26 cellular contexts compared by ENCODE assay signal in the genomic region with DNA sequence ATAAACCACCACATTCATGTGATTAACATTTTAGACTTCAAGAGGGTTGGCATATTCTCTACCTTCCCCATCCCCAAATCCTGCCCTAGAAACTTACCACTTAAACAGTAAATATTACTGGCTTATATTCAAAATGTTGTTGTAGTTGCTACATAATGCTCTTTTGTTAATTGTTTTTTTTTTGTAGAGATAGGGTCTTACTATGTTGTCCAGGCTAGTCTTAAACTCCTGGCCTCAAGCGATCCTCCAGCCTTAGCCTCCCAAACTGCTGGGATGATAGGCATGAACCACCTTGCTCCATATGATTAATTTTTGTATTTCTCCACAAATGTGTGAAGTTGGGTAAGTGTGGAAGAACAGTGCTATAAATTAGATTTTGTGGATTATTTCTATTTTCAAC. TPM values are rescaled to one million over a fixed set of nuclear protein-coding genes. Genes with fewer than 3 reads are reported as not detected.
A peak's percentile ranks its signal among the peaks of the same experiment; 100 is the strongest.
DNase-seq lines count a peak whose midpoint lies in the region; ATAC-seq and TF ChIP-seq lines count a peak whose summit lies in the region.
"Had no signal": no experiment of that assay in that cellular context is flagged by ENCODE, and none has a peak within 500 bp of the region (broad histone marks: within the 10 kb centered on the region; RNA-seq: fewer than 3 reads in every experiment).

No MANE protein-coding gene starts in this region.

- no peak overlapping the region for H3K4me3 Mint-ChIP-seq in T-helper 2 cell treated with Interferon-gamma antibody and Interleukin-4, amounts not matched to agents 5 μg/mL and 100 μg/mL, for 36 hours
- H3K4me3 Mint-ChIP-seq: activated T-cell treated with anti-CD3 and anti-CD28 coated beads, Interleukin-2, amount 50 U/mL, for 72 hours; central memory CD8-positive, alpha-beta T cell; immature natural killer cell; natural killer cell treated with Interleukin-12 subunit alpha and Interleukin-12 subunit beta and Interleukin-15 and Interleukin-18, amount 100 ng/mL, for 72 hours; T-helper 17 cell had no signal

- H3K9me3 ChIP-seq in body of pancreas = no peaks in the 10 kb centered on the region
- no peaks in the 10 kb centered on the region for H3K9me3 ChIP-seq in esophagus squamous epithelium
- H3K9me3 ChIP-seq in psoas muscle = no peaks in the 10 kb centered on the region
- H3K9me3 ChIP-seq in tibial nerve = no peaks in the 10 kb centered on the region
- H3K9me3 ChIP-seq: left lung had no signal

- H3K27me3 ChIP-seq in body of pancreas (no peaks in the 10 kb centered on the region), esophagus squamous epithelium (no peaks in the 10 kb centered on the region), psoas muscle (ENCODE audit: insufficient read depth in 3 of 3, low read length in 2 of 3) (no peaks in the 10 kb centered on the region), tibial nerve (no peaks in the 10 kb centered on the region)
- H3K27me3 ChIP-seq: hepatocyte, left lung had no signal

- peak in 1 of 2 donors; percentile 43 for TF ChIP-seq EP300 in tibial nerve (IDR thresholded peaks at IDR 0.05)

- no peaks in the 10 kb centered on the region for H3K4me1 Mint-ChIP-seq in T-helper 2 cell treated with Interferon-gamma antibody and Interleukin-4, amounts not matched to agents 5 μg/mL and 100 μg/mL, for 36 hours (ENCODE audit: low read depth)
- H3K4me1 Mint-ChIP-seq: central memory CD8-positive, alpha-beta T cell; immature natural killer cell; T-helper 17 cell had no signal

- TF ChIP-seq POLR2A in body of pancreas (IDR thresholded peaks at IDR 0.05) (no peak), esophagus squamous epithelium (IDR thresholded peaks at IDR 0.05) (no peak), tibial nerve (IDR thresholded peaks at IDR 0.05) (no peak)

- intact Hi-C loops in body of pancreas (cut with DNase I) (loop anchor here (10.0 kb wide), 2 partner anchors 55 to 85 kb away; no protein-coding TSS in a partner anchor), esophagus squamous epithelium (cut with DNase I) (no loop called here), psoas muscle (cut with DNase I) (no loop called here)

- peaks cover 15 to 36% of the 10 kb centered on the region in 2 donors for H3K36me3 ChIP-seq in body of pancreas (replicated peaks in 1 of 2; ENCODE audit: insufficient read depth in 1 of 2, low read depth in 2 of 2)
- peaks cover 0 to 93% (median 27%) of the 10 kb centered on the region in 3 donors for H3K36me3 ChIP-seq in esophagus squamous epithelium
- peaks cover 23 to 100% of the 10 kb centered on the region in 2 donors for H3K36me3 ChIP-seq in psoas muscle (ENCODE audit: insufficient read depth in 1 of 2, low read depth in 1 of 2)
- H3K36me3 ChIP-seq in tibial nerve = peaks cover 12 to 97% (median 17%) of the 10 kb centered on the region in 3 donors

- no peak overlapping the region for H3K4me3 ChIP-seq in body of pancreas
- peak overlapping the region in 3 of 4 donors; percentile 69 to 86 (median 74) for H3K4me3 ChIP-seq in esophagus squamous epithelium
- peak overlapping the region; percentile 93 for H3K4me3 ChIP-seq in psoas muscle
- H3K4me3 ChIP-seq in tibial nerve = peak overlapping the region; percentile 63 to 96 (median 74)
- H3K4me3 ChIP-seq: GM12878, hepatocyte, SK-N-MC had no signal

- no peak for TF ChIP-seq CTCF in body of pancreas (IDR thresholded peaks at IDR 0.05)
- no peak for TF ChIP-seq CTCF in esophagus squamous epithelium (IDR thresholded peaks at IDR 0.05)
- no peak for TF ChIP-seq CTCF in psoas muscle (IDR thresholded peaks at IDR 0.05)
- no peak for TF ChIP-seq CTCF in tibial nerve (IDR thresholded peaks at IDR 0.05)

- no peaks in the 10 kb centered on the region for H3K36me3 Mint-ChIP-seq in T-helper 2 cell treated with Interferon-gamma antibody and Interleukin-4, amounts not matched to agents 5 μg/mL and 100 μg/mL, for 36 hours (ENCODE audit: low read depth)
- H3K36me3 Mint-ChIP-seq: natural killer cell treated with Interleukin-12 subunit alpha and Interleukin-12 subunit beta and Interleukin-15 and Interleukin-18, amount 100 ng/mL, for 72 hours had no signal

- no peaks in the 10 kb centered on the region for H3K9me3 Mint-ChIP-seq in T-helper 2 cell treated with Interferon-gamma antibody and Interleukin-4, amounts not matched to agents 5 μg/mL and 100 μg/mL, for 36 hours
- H3K9me3 Mint-ChIP-seq: activated T-cell treated with anti-CD3 and anti-CD28 coated beads, Interleukin-2, amount 50 U/mL, for 72 hours; central memory CD8-positive, alpha-beta T cell; immature natural killer cell; natural killer cell treated with Interleukin-12 subunit alpha and Interleukin-12 subunit beta and Interleukin-15 and Interleukin-18, amount 100 ng/mL, for 72 hours had no signal

- H3K27me3 Mint-ChIP-seq in T-helper 2 cell treated with Interferon-gamma antibody and Interleukin-4, amounts not matched to agents 5 μg/mL and 100 μg/mL, for 36 hours (ENCODE audit: low read depth) = peaks cover 3% of the 10 kb centered on the region
- H3K27me3 Mint-ChIP-seq: central memory CD8-positive, alpha-beta T cell; natural killer cell treated with Interleukin-12 subunit alpha and Interleukin-12 subunit beta and Interleukin-15 and Interleukin-18, amount 100 ng/mL, for 72 hours had no signal

- 100% methylated on average over 1 of the region's 1 CpG for WGBS in body of pancreas, 2 donors
- 88 to 100% methylated on average over 1 of the region's 1 CpG for WGBS in esophagus squamous epithelium, 2 donors
- WGBS in psoas muscle, 3 donors = 97 to 100% (median 98%) methylated on average over 1 of the region's 1 CpG
- WGBS in tibial nerve, 2 donors = 95 to 96% methylated on average over 1 of the region's 1 CpG

- H3K27ac Mint-ChIP-seq in T-helper 2 cell treated with Interferon-gamma antibody and Interleukin-4, amounts not matched to agents 5 μg/mL and 100 μg/mL, for 36 hours = no peak overlapping the region
- H3K27ac Mint-ChIP-seq: activated T-cell treated with anti-CD3 and anti-CD28 coated beads, Interleukin-2, amount 50 U/mL, for 72 hours; immature natural killer cell; natural killer cell treated with Interleukin-12 subunit alpha and Interleukin-12 subunit beta and Interleukin-15 and Interleukin-18, amount 100 ng/mL, for 72 hours; T-helper 17 cell had no signal

- H3K27ac ChIP-seq in body of pancreas (peak overlapping the region; percentile 18 to 96 (median 64)), esophagus squamous epithelium (peak overlapping the region in 3 of 4 donors; percentile 64 to 94 (median 93)), psoas muscle (peak overlapping the region; percentile 98), tibial nerve (peak overlapping the region; percentile 89 to 98 (median 96))
- H3K27ac ChIP-seq: epithelial cell of prostate, hepatocyte, SK-N-MC had no signal

- H3K4me1 ChIP-seq in body of pancreas = peaks cover 74% of the 10 kb centered on the region
- H3K4me1 ChIP-seq in esophagus squamous epithelium = peaks cover 0 to 55% (median 0%) of the 10 kb centered on the region in 3 donors
- peaks cover 70% of the 10 kb centered on the region for H3K4me1 ChIP-seq in psoas muscle
- H3K4me1 ChIP-seq in tibial nerve = peaks cover 0 to 63% (median 21%) of the 10 kb centered on the region in 4 donors

- no peak for ATAC-seq in body of pancreas
- ATAC-seq in psoas muscle = peak in 3 of 4 donors; percentile 4 to 6 (median 5)
- ATAC-seq in GM19452 (IDR thresholded peaks at IDR 0.05; ENCODE audit: unreplicated experiment) = no peak
- no peak for ATAC-seq in GM21381 (IDR thresholded peaks at IDR 0.05; ENCODE audit: unreplicated experiment)
- ATAC-seq: activated T-cell treated with anti-CD3 and anti-CD28 coated beads, Interleukin-2, amount 50 U/mL, for 72 hours; GM12878; left lung; natural killer cell treated with Interleukin-12 subunit alpha and Interleukin-12 subunit beta and Interleukin-15 and Interleukin-18, amount 100 ng/mL, for 72 hours; T-helper 17 cell had no signal

- DNase-seq in body of pancreas (no peak), esophagus squamous epithelium (lab: John Stamatoyannopoulos, UW) (no peak), psoas muscle (no peak), tibial nerve (ENCODE audit: low spot score in 2 of 2) (no peak), NCI-H446 (lab: John Stamatoyannopoulos, UW) (no peak)
- no peak for DNase-seq in T-helper 2 cell treated with Interferon-gamma antibody and Interleukin-4, amounts not matched to agents 5 μg/mL and 100 μg/mL, for 36 hours (ENCODE audit: low spot score)
- DNase-seq: activated CD4-positive, alpha-beta T cell treated with anti-CD3 and anti-CD28 coated beads for 48 hours; activated naive CD4-positive, alpha-beta T cell treated with Interleukin-2 at 50 U/mL for 16 hours; activated T-cell treated with anti-CD3 and anti-CD28 coated beads, Interleukin-2, amount 50 U/mL, for 72 hours; amniotic stem cell; H7; immature natural killer cell; left lung; NCI-H1048; NCI-H187 treated with DMSO at 0.1 percent for 48 hours; NCI-H526 treated with DMSO at 0.1 percent for 48 hours; RPMI8226; T-helper 17 cell had no signal

RNA-seq across cellular contexts. Expression of a gene that starts 6.5 kb away (rescaled TPM):
- total RNA-seq in body of pancreas = 100 to 1,000 TPM; 234 to 308 TPM
- 100 to 1,000 TPM in 2 of 4 donors, 1 to 10 TPM in 2; 4.1 to 129 (median 64.6) TPM for total RNA-seq in esophagus squamous epithelium
- total RNA-seq in psoas muscle = 1,000 to 10,000 TPM in 2 of 4 donors, 100 to 1,000 TPM in 2; 386 to 3,046 (median 1,769) TPM
- 1,000 to 10,000 TPM in 2 of 3 donors, 100 to 1,000 TPM in 1; 174 to 2,971 (median 2,751) TPM for polyA plus RNA-seq in psoas muscle
- total RNA-seq in tibial nerve = 100 to 1,000 TPM; 490 to 939 (median 827) TPM
- total RNA-seq: activated T-cell treated with anti-CD3 and anti-CD28 coated beads, Interleukin-2, amount 50 U/mL, for 72 hours had no signal

Comparison
In these comparisons a context has a peak if more than half of its experiments do, and no peak if none do; other contexts are left out.
1. ATAC-seq: peak in psoas muscle (3 of 4); none in body of pancreas (single experiment), GM19452 (single experiment) and GM21381 (single experiment).
2. H3K4me3 ChIP-seq: peak in esophagus squamous epithelium (3 of 4), psoas muscle (single experiment) and tibial nerve (4 of 4); none in body of pancreas (0 of 2).
3. Peak in every context shown above with its lines, with median percentiles within 50 percentile points of each other: H3K27ac ChIP-seq.